ENCODE assay signal across 25 cellular contexts in genomic region chr9:69062195-69062594, GRCh38. TPM values are rescaled to one million over a fixed set of nuclear protein-coding genes. Genes with fewer than 3 reads are reported as not detected.
A peak's percentile ranks its signal among the peaks of the same experiment; 100 is the strongest.
DNase-seq lines count a peak whose midpoint lies in the region; ATAC-seq, FAIRE-seq and TF ChIP-seq lines count a peak whose summit lies in the region.
"Had no signal": no experiment of that assay in that cellular context is flagged by ENCODE, and none has a peak within 500 bp of the region (broad histone marks: within the 10 kb centered on the region; RNA-seq: fewer than 3 reads in every experiment).

No MANE protein-coding gene starts in this region.

- H3K36me3 ChIP-seq in ascending aorta (peaks cover 0 to 5% of the 10 kb centered on the region in 2 donors), thoracic aorta (no peaks in the 10 kb centered on the region), stomach (peaks cover 5 to 44% (median 26%) of the 10 kb centered on the region in 4 donors)

- H3K4me1 ChIP-seq in A549: no peaks in the 10 kb centered on the region
- peaks cover 0 to 7% of the 10 kb centered on the region in 2 donors for H3K4me1 ChIP-seq in ascending aorta
- H3K4me1 ChIP-seq in thoracic aorta (ENCODE audit: control insufficient read depth in 1 of 2, low read depth in 2 of 2): peaks cover 4 to 25% of the 10 kb centered on the region in 2 donors
- peaks cover 0 to 7% (median 0%) of the 10 kb centered on the region in 4 donors for H3K4me1 ChIP-seq in stomach
- H3K4me1 ChIP-seq: BE2C, Caco-2 had no signal

- no peaks in the 10 kb centered on the region for H3K27me3 ChIP-seq in ascending aorta
- no peaks in the 10 kb centered on the region for H3K27me3 ChIP-seq in thoracic aorta (replicated peaks; ENCODE audit: insufficient read depth)
- no peaks in the 10 kb centered on the region for H3K27me3 ChIP-seq in stomach
- H3K27me3 ChIP-seq: BE2C, BLaER1 had no signal

- H3K27ac ChIP-seq in A549 (no peak overlapping the region), ascending aorta (peak overlapping the region; percentile 64 to 72), thoracic aorta (peak overlapping the region; percentile 50 to 73), stomach (no peak overlapping the region)
- H3K27ac ChIP-seq: 22Rv1, BLaER1 had no signal

- TF ChIP-seq CTCF in A549 (IDR thresholded peaks at IDR 0.05) (no peak), ascending aorta (IDR thresholded peaks at IDR 0.05) (no peak), thoracic aorta (IDR thresholded peaks at IDR 0.05) (no peak), omental fat pad (IDR thresholded peaks at IDR 0.05) (no peak), stomach (IDR thresholded peaks at IDR 0.05) (no peak)

- CTCF ChIA-PET in A549 (lab: Yijun Ruan, JAX): interaction anchor here (3.5 kb wide), 1 partner anchor 132 kb away, joined by 20 read pairs; no protein-coding TSS in a partner anchor

- DNase-seq in A549 (ENCODE audit: low read depth in 1 of 2, low spot score in 1 of 2) (no peak), ascending aorta (ENCODE audit: low spot score in 2 of 2) (no peak), thoracic aorta (ENCODE audit: low spot score) (no peak), omental fat pad (ENCODE audit: low spot score) (no peak), GM12891 (ENCODE audit: insufficient read length, low spot score) (no peak), stomach (no peak)
- DNase-seq: ACHN; BE2C; C1 segment of cervical spinal cord; Caco-2; Calu3; CD4-positive, CD25-positive, alpha-beta regulatory T cell; CD8-positive, alpha-beta T cell; DMS79 treated with DMSO at 0.1 percent for 48 hours; GF-D8 had no signal

- intact Hi-C loops in ascending aorta (cut with DNase I): loop anchor here (2.0 kb wide), 1 partner anchor 59 kb away; no protein-coding TSS in a partner anchor
- intact Hi-C loops in stomach (cut with DNase I; ENCODE audit: low total_unique reads): no loop called here

- WGBS in A549 (ENCODE audit: missing lambda C conversion rate): 93% methylated on average over 5 of the region's 5 CpGs
- 93 to 98% (median 96%) methylated on average over 5 of the region's 5 CpGs for WGBS in stomach, 5 donors

- no peak for FAIRE-seq in A549 (lab: Jason Lieb, UNC)
- FAIRE-seq in GM12891 (lab: Jason Lieb, UNC): no peak
- FAIRE-seq: D721Med, G401.6, GM12892, GM18507 had no signal

- ATAC-seq in A549 (no peak), thoracic aorta (ENCODE audit: insufficient number of reproducible peaks, low FRiP score, low read depth) (no peak), omental fat pad (ENCODE audit: low FRiP score) (no peak)
- ATAC-seq: CD8-positive, alpha-beta T cell had no signal

- TF ChIP-seq RAD21 in A549 (conservative IDR thresholded peaks at IDR 0.05 in 1 of 2, IDR thresholded peaks at IDR 0.05 in 1 of 2): no peak

- no peak overlapping the region for H3K4me3 ChIP-seq in A549
- H3K4me3 ChIP-seq in ascending aorta: no peak overlapping the region
- H3K4me3 ChIP-seq in thoracic aorta: no peak overlapping the region
- no peak overlapping the region for H3K4me3 ChIP-seq in stomach
- H3K4me3 ChIP-seq: BLaER1 had no signal

- H3K9me3 ChIP-seq in A549 (no peaks in the 10 kb centered on the region), ascending aorta (no peaks in the 10 kb centered on the region), thoracic aorta (no peaks in the 10 kb centered on the region), stomach (no peaks in the 10 kb centered on the region)
- H3K9me3 ChIP-seq: BE2C, Caco-2 had no signal

- no peak overlapping the region for H3K4me2 ChIP-seq in A549
- H3K4me2 ChIP-seq: BLaER1 had no signal

- TF ChIP-seq POLR2A in A549 (IDR thresholded peaks at IDR 0.05; ENCODE audit: low read length): no peak
- TF ChIP-seq POLR2A in GM12891 (IDR thresholded peaks at IDR 0.05; ENCODE audit: low read depth, low read length): no peak
- TF ChIP-seq POLR2A in stomach (IDR thresholded peaks at IDR 0.05): no peak

- no peak for TF ChIP-seq EP300 in A549 (IDR thresholded peaks at IDR 0.05)
- TF ChIP-seq EP300 in stomach (IDR thresholded peaks at IDR 0.05): no peak

- POLR2A ChIA-PET in A549 (lab: Yijun Ruan, JAX): no interaction called here

TF ChIP-seq in A549, 52 proteins besides CTCF, POLR2A, EP300 and RAD21:
- TF ChIP-seq MYC (IDR thresholded peaks at IDR 0.05; ENCODE audit: borderline replicate concordance, low read length) (no peak), NPAS2 (CRISPR knock-in tag; IDR thresholded peaks at IDR 0.05; ENCODE audit: borderline replicate concordance) (no peak), FOSB (CRISPR knock-in tag; IDR thresholded peaks at IDR 0.05) (no peak), FOSL2 (IDR thresholded peaks at IDR 0.05) (no peak), FOSL2 (CRISPR knock-in tag; IDR thresholded peaks at IDR 0.05) (peak; percentile 15; the same call in 1 of the 2 replicates), MAZ (IDR thresholded peaks at IDR 0.05; ENCODE audit: borderline replicate concordance, low read depth, low read length) (no peak)

TF ChIP-seq in GM12891, 5 proteins besides CTCF, POLR2A, EP300 and RAD21:
- TF ChIP-seq POU2F2 (IDR thresholded peaks at IDR 0.05; ENCODE audit: low read depth, low read length) (no peak), PAX5 (IDR thresholded peaks at IDR 0.05; ENCODE audit: insufficient read depth, low read length, severe bottlenecking) (no peak), SPI1 (IDR thresholded peaks at IDR 0.05; ENCODE audit: low read depth, low read length) (no peak), TAF1 (IDR thresholded peaks at IDR 0.05; ENCODE audit: low read depth, low read length) (no peak), POLR2AphosphoS5 (IDR thresholded peaks at IDR 0.05; ENCODE audit: low read depth, low read length) (no peak)

RNA-seq across cellular contexts. Expression of gene FXN, which starts 26.6 kb away (rescaled TPM):
- polyA plus RNA-seq in A549 (2011; rRNA removed): 22.5 and 26.0 TPM in 2 replicates
- 23.0 and 25.8 TPM in 2 replicates for polyA plus RNA-seq in A549 (2012; cell fraction: cytosol; rRNA removed)
- 8.1 and 15.4 TPM in 2 replicates for polyA plus RNA-seq in A549 (2012; cell fraction: nucleus; rRNA removed)
- polyA plus RNA-seq in A549 (2017; fragmentation: RNase III; extraction: RNeasy Plus Mini Kit Qiagen cat#74134 plus additional on column Dnase treatment): 20.5 to 22.5 TPM (median 22.4 TPM) in 3 replicates
- polyA minus RNA-seq in A549 (2011; rRNA and poly(A)+ RNA removed): 13.4 and 14.5 TPM in 2 replicates
- total RNA-seq in ascending aorta: not detected
- total RNA-seq in thoracic aorta: 1 to 10 TPM in 1 of 2 donors, under 1 TPM in 1; 0.68 to 4.0 TPM
- total RNA-seq in omental fat pad: 1 to 10 TPM; 4.0 to 7.2 (median 5.5) TPM
- polyA plus RNA-seq in GM12891 (2012; ENCODE audit: low read depth, missing spikeins): 12.8 TPM
- 1 to 10 TPM in 4 of 5 donors, under 1 TPM in 1; 0.58 to 4.2 (median 3.2) TPM for total RNA-seq in stomach
- polyA plus RNA-seq in stomach: 10 to 100 TPM in 2 of 3 donors, 1 to 10 TPM in 1; 9.0 to 15.3 (median 14.7) TPM

RNA-seq across cellular contexts. Expression of gene PRKACG, which starts 48.3 kb away (rescaled TPM):
- polyA plus RNA-seq in A549 (2011; rRNA removed) (not detected in 2 replicates), A549 (2017; fragmentation: RNase III; extraction: RNeasy Plus Mini Kit Qiagen cat#74134 plus additional on column Dnase treatment) (not detected in 3 replicates), stomach (not detected)
- polyA plus RNA-seq in A549 (2012; cell fraction: cytosol; rRNA removed): not detected in 2 replicates
- polyA plus RNA-seq in A549 (2012; cell fraction: nucleus; rRNA removed): not detected in 2 replicates
- polyA minus RNA-seq in A549 (2011; rRNA and poly(A)+ RNA removed): not detected in 2 replicates
- total RNA-seq in ascending aorta (not detected), thoracic aorta (not detected), omental fat pad (not detected), stomach (not detected)
- not detected for polyA plus RNA-seq in GM12891 (2012; ENCODE audit: low read depth, missing spikeins)
- total RNA-seq: A172; A673; Caco-2; Calu3; CD4-positive, CD25-positive, alpha-beta regulatory T cell; CD8-positive, alpha-beta T cell had no signal
- polyA plus RNA-seq: AG04450; CD14-positive monocyte; CD4-positive, CD25-positive, alpha-beta regulatory T cell had no signal

Comparison
In these comparisons a context has a peak if more than half of its experiments do, and no peak if none do; other contexts are left out.
1. H3K27ac ChIP-seq: peak in ascending aorta (2 of 2) and thoracic aorta (2 of 2); none in A549 (0 of 2) and stomach (0 of 5).